7 cellular contexts compared by ENCODE assay signal in the genomic region with DNA sequence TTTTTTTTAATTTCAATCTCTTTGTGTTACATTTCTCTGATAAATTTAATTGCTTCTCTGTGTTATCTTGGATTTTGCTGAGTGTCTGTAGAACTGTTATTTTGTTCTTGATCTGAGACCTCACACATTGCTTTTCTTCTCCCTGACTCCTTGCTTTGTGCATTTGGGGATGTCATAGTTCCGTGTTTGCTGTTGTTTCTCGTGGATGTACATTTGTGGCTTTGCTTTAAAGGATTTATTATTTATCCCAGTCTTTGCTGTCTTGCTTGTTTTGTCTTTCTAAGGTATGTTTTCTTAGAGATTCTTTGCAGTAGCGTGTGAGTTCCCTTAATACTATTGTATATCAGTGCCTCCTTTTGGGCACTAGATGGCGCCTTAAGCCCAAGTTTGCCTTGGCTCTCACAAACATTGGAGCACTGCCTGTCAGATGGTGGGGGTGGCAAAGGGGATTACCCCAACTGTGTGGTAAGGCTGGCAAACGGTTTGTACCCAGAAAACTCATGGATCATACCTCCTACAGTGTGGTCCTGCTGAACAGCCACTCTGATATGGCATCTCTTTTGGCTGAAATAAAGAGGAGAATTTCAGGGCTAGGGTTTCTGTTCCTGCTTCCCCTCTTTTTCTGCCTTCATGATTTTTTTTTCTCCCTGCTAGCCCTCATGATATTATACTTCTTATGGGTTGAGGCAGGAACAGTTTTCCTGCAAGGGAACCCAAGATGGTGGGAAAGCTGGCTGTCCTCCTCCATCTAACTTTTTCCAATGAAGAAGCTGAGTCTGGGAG.
DNase-seq lines count a peak whose midpoint lies in the region; ATAC-seq, FAIRE-seq and TF ChIP-seq lines count a peak whose summit lies in the region.

No MANE protein-coding gene starts in this region.

- H3K9me3 ChIP-seq in adrenal gland (replicated peaks in 1 of 3): no peaks in the 10 kb centered on the region
- H3K9me3 ChIP-seq in sigmoid colon: no peaks in the 10 kb centered on the region

- DNase-seq in GM12891 (ENCODE audit: insufficient read length, low spot score): peak; percentile 27
- peak; percentile 49 for DNase-seq in MV-4-11 (lab: John Stamatoyannopoulos, UW)
- DNase-seq in T follicular helper cell (ENCODE audit: low read depth): peak; percentile 51
- peak; percentile 54 to 86 (median 66) for DNase-seq in adrenal gland
- peak; percentile 46 for DNase-seq in left ventricle myocardium superior
- DNase-seq in sigmoid colon: peak; percentile 77

- WGBS in adrenal gland, 4 donors: 5 to 8% (median 6%) methylated on average over 5 of the region's 5 CpGs
- WGBS in sigmoid colon, 2 donors: 9 to 14% methylated on average over 5 of the region's 5 CpGs

- peak; percentile 93 for FAIRE-seq in GM12891 (lab: Jason Lieb, UNC)

- H3K27ac ChIP-seq in adrenal gland (no peak overlapping the region), sigmoid colon (no peak overlapping the region)

- H3K36me3 ChIP-seq in adrenal gland (replicated peaks in 1 of 2): no peaks in the 10 kb centered on the region
- no peaks in the 10 kb centered on the region for H3K36me3 ChIP-seq in sigmoid colon

- H3K4me1 ChIP-seq in adrenal gland (replicated peaks in 1 of 2): no peaks in the 10 kb centered on the region
- peaks cover 0 to 9% (median 2%) of the 10 kb centered on the region in 4 donors for H3K4me1 ChIP-seq in sigmoid colon

- H3K4me3 ChIP-seq in adrenal gland (no peak overlapping the region), sigmoid colon (no peak overlapping the region)

- no peak for TF ChIP-seq POLR2A in GM12891 (IDR thresholded peaks at IDR 0.05; ENCODE audit: low read depth, low read length)
- no peak for TF ChIP-seq POLR2A in adrenal gland (IDR thresholded peaks at IDR 0.05)
- no peak for TF ChIP-seq POLR2A in sigmoid colon (IDR thresholded peaks at IDR 0.05)

- ATAC-seq in HG02588 (IDR thresholded peaks at IDR 0.05; ENCODE audit: unreplicated experiment) (peak; percentile 98), left ventricle myocardium superior (peak; percentile 83)

- TF ChIP-seq EP300 in sigmoid colon (IDR thresholded peaks at IDR 0.05): no peak

- H3K27me3 ChIP-seq in adrenal gland (no peaks in the 10 kb centered on the region), sigmoid colon (no peaks in the 10 kb centered on the region)

- intact Hi-C loops in adrenal gland (cut with DNase I): loop anchor here in 1 of 2 donors (10.0 kb wide), 1 partner anchor 673 kb away; no protein-coding TSS in a partner anchor
- intact Hi-C loops in left ventricle myocardium superior (cut with micrococcal nuclease): no loop called here
- intact Hi-C loops in sigmoid colon (cut with DNase I): loop anchor here (1.0 to 5.0 kb wide), 3 partner anchors 261 to 672 kb away; no protein-coding TSS in a partner anchor

- TF ChIP-seq CTCF in adrenal gland (IDR thresholded peaks at IDR 0.05) (peak; percentile 63 to 92 (median 85)), sigmoid colon (IDR thresholded peaks at IDR 0.05) (peak; percentile 78 to 86 (median 84))

TF ChIP-seq in GM12891, 5 proteins besides CTCF, POLR2A, EP300 and RAD21:
- TF ChIP-seq POLR2AphosphoS5 (IDR thresholded peaks at IDR 0.05; ENCODE audit: low read depth, low read length) (no peak), POU2F2 (IDR thresholded peaks at IDR 0.05; ENCODE audit: low read depth, low read length) (no peak), SPI1 (IDR thresholded peaks at IDR 0.05; ENCODE audit: low read depth, low read length) (no peak), TAF1 (IDR thresholded peaks at IDR 0.05; ENCODE audit: low read depth, low read length) (no peak), PAX5 (IDR thresholded peaks at IDR 0.05; ENCODE audit: insufficient read depth, low read length, severe bottlenecking) (no peak)

Comparison
In these comparisons a context has a peak if more than half of its experiments do, and no peak if none do; other contexts are left out.
1. DNase-seq: peak in every context shown above with its lines; median percentile 77 in sigmoid colon; 66 in adrenal gland; 51 in T follicular helper cell; 49 in MV-4-11; 46 in left ventricle myocardium superior; 27 in GM12891.